ENCODE assay signal across 8 cellular contexts in the genomic region with DNA sequence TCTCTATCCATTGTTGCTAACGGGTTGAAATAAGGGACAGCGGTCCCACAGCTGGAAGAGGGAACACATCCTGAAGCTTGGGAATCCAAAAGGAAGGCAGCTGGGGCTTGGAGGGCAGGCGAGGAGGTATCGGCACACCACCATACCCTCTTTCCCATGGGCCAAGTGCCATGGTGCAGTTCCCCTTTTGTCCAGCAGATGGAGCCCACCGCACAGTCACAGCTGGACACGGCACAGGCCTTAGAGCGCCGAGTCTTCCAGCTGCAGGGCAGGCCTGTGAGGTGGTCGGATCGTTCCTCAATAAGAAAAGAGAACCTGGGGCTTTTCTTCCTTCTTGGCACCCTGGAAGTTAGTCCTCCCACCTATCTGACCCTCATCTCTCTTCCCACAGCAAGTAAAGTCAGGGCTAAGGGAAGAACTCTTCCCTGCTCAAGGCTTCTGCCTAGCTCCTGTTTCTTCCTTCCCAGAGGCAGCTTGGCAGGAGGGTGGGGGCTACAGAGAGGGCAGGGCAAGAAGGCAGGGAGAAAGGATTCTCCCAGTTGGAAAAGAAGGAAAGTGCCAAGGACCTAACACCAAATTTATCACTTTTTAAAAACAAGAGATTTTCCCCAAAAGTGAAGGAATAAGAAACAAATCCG. TPM values are rescaled to one million over a fixed set of nuclear protein-coding genes. Genes with fewer than 3 reads are reported as not detected.
DNase-seq lines count a peak whose midpoint lies in the region; ATAC-seq and TF ChIP-seq lines count a peak whose summit lies in the region.

No MANE protein-coding gene starts in this region.

- no peaks in the 10 kb centered on the region for H3K9me2 ChIP-seq in DOHH2 (replicated peaks; ENCODE audit: control insufficient read depth, low read length)

- H3K4me3 ChIP-seq in DOHH2 (ENCODE audit: low read length) (no peak overlapping the region), parathyroid adenoma (ENCODE audit: low read depth, low read length) (no peak overlapping the region), transverse colon (no peak overlapping the region)

- in situ Hi-C loops in transverse colon (cut with MboI; ENCODE audit: low pct_ligation_motif_present in 1 of 4, low pct_unique_long_range_greater_than_20kb in 1 of 4, low sequenced_read_pairs in 3 of 4) = loop anchor here in 1 of 4 donors (25.0 kb wide), 1 partner anchor 382 kb away; no protein-coding TSS in a partner anchor

- TF ChIP-seq POLR2A in transverse colon (IDR thresholded peaks at IDR 0.05) = no peak

- H3K27ac ChIP-seq in DOHH2 (ENCODE audit: low read depth, low read length) (no peak overlapping the region), parathyroid adenoma (no peak overlapping the region), transverse colon (no peak overlapping the region)

- H3K79me2 ChIP-seq in DOHH2 (ENCODE audit: control insufficient read depth, low read length) = no peaks in the 10 kb centered on the region
- H3K79me2 ChIP-seq in parathyroid adenoma = no peaks in the 10 kb centered on the region

- H3K9me3 ChIP-seq in DOHH2 (ENCODE audit: control insufficient read depth, insufficient read depth, low read length) (no peaks in the 10 kb centered on the region), parathyroid adenoma (ENCODE audit: control insufficient read depth, low read length) (no peaks in the 10 kb centered on the region), transverse colon (no peaks in the 10 kb centered on the region)

- H3K4me1 ChIP-seq in DOHH2 (ENCODE audit: control insufficient read depth, low read length) (peaks cover 7% of the 10 kb centered on the region), parathyroid adenoma (no peaks in the 10 kb centered on the region), transverse colon (peaks cover 0 to 5% (median 0%) of the 10 kb centered on the region in 4 donors)

- H2AFZ ChIP-seq in parathyroid adenoma = peak overlapping the region; percentile 89

- H3F3A ChIP-seq in DOHH2 (ENCODE audit: control insufficient read depth, insufficient read depth) = no peaks in the 10 kb centered on the region

- H4K20me1 ChIP-seq in DOHH2 (ENCODE audit: control insufficient read depth, insufficient read depth, low read depth, low read length) = no peaks in the 10 kb centered on the region

- DNase-seq in RPMI8226 = peak; percentile 84
- peak; percentile 70 for DNase-seq in activated effector memory CD4-positive, alpha-beta T cell treated with Interleukin-2 at 50 U/mL for 16 hours
- DNase-seq in globus pallidus (ENCODE audit: low spot score) = peak; percentile 72
- peak; percentile 88 for DNase-seq in transverse colon

- TF ChIP-seq CTCF in DOHH2 (IDR thresholded peaks at IDR 0.05; ENCODE audit: low read depth, low read length, poor library complexity, severe bottlenecking) (peak; percentile 97), parathyroid adenoma (IDR thresholded peaks at IDR 0.05) (peak; percentile 100), transverse colon (IDR thresholded peaks at IDR 0.05) (peak; percentile 95 to 100 (median 99))

- no peaks in the 10 kb centered on the region for H3K36me3 ChIP-seq in DOHH2 (ENCODE audit: control insufficient read depth, low read length)
- H3K36me3 ChIP-seq in parathyroid adenoma (ENCODE audit: control insufficient read depth, insufficient read depth, low read length) = no peaks in the 10 kb centered on the region
- H3K36me3 ChIP-seq in transverse colon = no peaks in the 10 kb centered on the region

- TF ChIP-seq EP300 in transverse colon (IDR thresholded peaks at IDR 0.05; ENCODE audit: low read depth) = no peak

- ATAC-seq in GM21367 (IDR thresholded peaks at IDR 0.05; ENCODE audit: unreplicated experiment) (peak; percentile 95), HG03575 (IDR thresholded peaks at IDR 0.05; ENCODE audit: extremely low read depth, insufficient number of reproducible peaks, low FRiP score, unreplicated experiment) (peak; percentile 89)

- H3K27me3 ChIP-seq in DOHH2 (ENCODE audit: control insufficient read depth, low read length) (peaks cover 6% of the 10 kb centered on the region; the same call in 1 of the 2 replicates), parathyroid adenoma (ENCODE audit: control insufficient read depth, insufficient read depth, low read length) (no peaks in the 10 kb centered on the region), transverse colon (no peaks in the 10 kb centered on the region)

- H3K4me2 ChIP-seq in DOHH2 (ENCODE audit: low read length) (no peak overlapping the region), parathyroid adenoma (ENCODE audit: low read length) (no peak overlapping the region)

- intact Hi-C loops in transverse colon (cut with DNase I; ENCODE audit: low total_unique reads) = no loop called here

- 13 to 100% methylated on average over 1 to 11 of the region's 11 CpGs for WGBS in transverse colon (ENCODE audit: low coverage in 1 of 2), 2 donors

- H3K9ac ChIP-seq in parathyroid adenoma = no peak overlapping the region

RNA-seq across cellular contexts. Expression of gene PPP1R1A, which starts 8.6 kb away (rescaled TPM):
- 10 to 100 TPM in 1 of 4 donors, 1 to 10 TPM in 3; 3.3 to 67.0 (median 4.0) TPM for total RNA-seq in transverse colon

RNA-seq across cellular contexts. Expression of gene PDE1B, which starts 30.4 kb away (rescaled TPM):
- 1 to 10 TPM; 1.2 to 4.0 (median 2.6) TPM for total RNA-seq in transverse colon

RNA-seq across cellular contexts. Expression of gene LACRT, which starts 54.9 kb away (rescaled TPM):
- total RNA-seq in transverse colon = not detected
